Comparison of ENCODE assay signal across 8 cellular contexts in the genomic region with DNA sequence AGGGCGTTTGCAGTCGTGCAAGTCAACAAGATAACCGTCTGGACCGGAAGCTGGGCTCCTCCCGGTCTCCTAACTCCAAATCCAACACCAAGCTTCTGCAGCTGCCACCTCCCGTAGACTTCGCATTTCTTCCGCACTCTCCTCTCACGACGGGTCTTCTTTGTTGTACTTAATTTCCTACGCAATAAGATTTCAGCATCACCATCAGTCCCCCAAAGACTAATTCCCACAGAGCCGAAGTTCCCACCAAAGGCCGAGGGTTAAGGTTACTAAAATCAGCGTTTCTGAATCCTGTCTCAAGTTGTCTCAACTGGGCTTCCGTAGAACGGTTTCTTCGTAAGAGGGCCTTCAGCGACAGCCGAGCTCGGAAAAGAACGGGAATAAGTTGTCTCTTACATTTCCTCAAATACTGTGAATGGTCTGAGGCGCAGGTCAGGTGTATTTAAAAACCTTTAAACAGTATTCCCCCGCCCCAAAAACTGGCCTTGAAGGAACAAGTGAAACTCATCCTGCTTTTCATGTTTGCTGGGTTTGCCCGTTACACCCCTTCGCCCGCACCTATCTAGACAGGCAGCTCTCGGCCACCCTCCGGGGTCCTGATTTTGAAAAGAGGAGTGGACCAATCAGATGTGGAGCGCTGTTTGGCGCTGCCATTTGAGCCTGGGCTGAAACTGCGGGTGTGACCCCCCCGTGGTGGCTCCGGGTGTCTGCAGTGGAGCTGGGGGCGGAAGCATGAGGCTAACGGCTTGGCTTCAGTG.
DNase-seq lines count a peak whose midpoint lies in the region; ATAC-seq and TF ChIP-seq lines count a peak whose summit lies in the region.
"Not testable (repeated sequence)": the region's sequence is repeated elsewhere in the genome, so short reads cannot be mapped to it uniquely, and the experiment has no call there.

A gene (plus strand): TSS at position 693 of the 758 bp plus-strand sequence.

- H3K9me3 Mint-ChIP-seq in activated naive CD8-positive, alpha-beta T cell (ENCODE audit: low read depth) = not testable (repeated sequence)

- peak within 1 kb of the TSS; percentile 99 for H3K4me3 Mint-ChIP-seq in activated naive CD8-positive, alpha-beta T cell

- not testable (repeated sequence) for H3K27me3 Mint-ChIP-seq in activated naive CD8-positive, alpha-beta T cell

- H3K9me3 ChIP-seq in BLaER1 treated with 17β-estradiol and CSF1 and Interleukin-3, amounts not matched to agents 10 nM and 100 nM (replicated peaks in 1 of 11); SK-N-MC (ENCODE audit: low read depth, low read length): not testable (repeated sequence)

- peak within 1 kb of the TSS; percentile 61 to 82 (median 74) for H3K4me3 ChIP-seq in BLaER1 treated with 17β-estradiol and CSF1 and Interleukin-3, amounts not matched to agents 10 nM and 100 nM
- peak within 1 kb of the TSS; percentile 83 for H3K4me3 ChIP-seq in SK-N-MC

- peak within 1 kb of the TSS; percentile 45 to 88 (median 78) for H3K4me2 ChIP-seq in BLaER1 treated with 17β-estradiol and CSF1 and Interleukin-3, amounts not matched to agents 10 nM and 100 nM

- peak within 1 kb of the TSS; percentile 85 to 94 (median 89) for H3K9ac ChIP-seq in BLaER1 treated with 17β-estradiol and CSF1 and Interleukin-3, amounts not matched to agents 10 nM and 100 nM
- H3K9ac ChIP-seq in SK-N-MC (ENCODE audit: insufficient read length) = peak within 1 kb of the TSS; percentile 91

- DNase-seq in SK-N-MC (ENCODE audit: low read depth, low spot score) (peak; percentile 92), foreskin keratinocyte (peak; percentile 93 to 98), myocyte (ENCODE audit: low read depth) (peak; percentile 100)
- DNase-seq in stimulated activated CD8-positive, alpha-beta memory T cell treated with anti-CD3 and anti-CD28 coated beads, Interleukin-15, amount 100 ng/mL, for 1 hour (ENCODE audit: low read depth) = peak; percentile 93

- not testable (repeated sequence) for H3K27me3 ChIP-seq in BLaER1 treated with 17β-estradiol and CSF1 and Interleukin-3, amounts not matched to agents 10 nM and 100 nM; foreskin keratinocyte

- H3K4me1 Mint-ChIP-seq in activated naive CD8-positive, alpha-beta T cell (ENCODE audit: low read depth) = peaks cover 19% of the 10 kb centered on the region

- ATAC-seq in GM19328 (IDR thresholded peaks at IDR 0.05; ENCODE audit: unreplicated experiment) (peak; percentile 89), HG03139 (IDR thresholded peaks at IDR 0.05; ENCODE audit: unreplicated experiment) (peak; percentile 92), foreskin keratinocyte (peak; percentile 96)

- H3K27ac Mint-ChIP-seq in activated naive CD8-positive, alpha-beta T cell = peak within 1 kb of the TSS; percentile 97

- peaks cover 0 to 19% (median 9%) of the 10 kb centered on the region in 11 experiments; a peak in 10 of 22 replicates for H4K20me1 ChIP-seq in BLaER1 treated with 17β-estradiol and CSF1 and Interleukin-3, amounts not matched to agents 10 nM and 100 nM

- peak; percentile 18 for TF ChIP-seq CTCF in foreskin keratinocyte (conservative IDR thresholded peaks at IDR 0.05)

- H3K36me3 ChIP-seq in BLaER1 treated with 17β-estradiol and CSF1 and Interleukin-3, amounts not matched to agents 10 nM and 100 nM = peaks cover 0 to 12% (median 0%) of the 10 kb centered on the region in 11 experiments; a peak in 5 of 22 replicates
- not testable (repeated sequence) for H3K36me3 ChIP-seq in SK-N-MC (ENCODE audit: insufficient read depth, low read length)

- H3K4me1 ChIP-seq in BLaER1 treated with 17β-estradiol and CSF1 and Interleukin-3, amounts not matched to agents 10 nM and 100 nM = peaks cover 8 to 26% (median 22%) of the 10 kb centered on the region in 10 experiments
- H3K4me1 ChIP-seq in foreskin keratinocyte = not testable (repeated sequence)

- peak within 1 kb of the TSS; percentile 88 to 96 (median 93) for H3K27ac ChIP-seq in BLaER1 treated with 17β-estradiol and CSF1 and Interleukin-3, amounts not matched to agents 10 nM and 100 nM
- H3K27ac ChIP-seq in SK-N-MC (peak within 1 kb of the TSS; percentile 97), foreskin keratinocyte (peak within 1 kb of the TSS; percentile 94)

- not testable (repeated sequence) for H3K36me3 Mint-ChIP-seq in activated naive CD8-positive, alpha-beta T cell

Comparison
In these comparisons a context has a peak if more than half of its experiments do, and no peak if none do; other contexts are left out.
1. Peak in every context shown above with its lines: DNase-seq, ATAC-seq, H3K4me3 ChIP-seq and H3K27ac ChIP-seq.